In the genomic region with DNA sequence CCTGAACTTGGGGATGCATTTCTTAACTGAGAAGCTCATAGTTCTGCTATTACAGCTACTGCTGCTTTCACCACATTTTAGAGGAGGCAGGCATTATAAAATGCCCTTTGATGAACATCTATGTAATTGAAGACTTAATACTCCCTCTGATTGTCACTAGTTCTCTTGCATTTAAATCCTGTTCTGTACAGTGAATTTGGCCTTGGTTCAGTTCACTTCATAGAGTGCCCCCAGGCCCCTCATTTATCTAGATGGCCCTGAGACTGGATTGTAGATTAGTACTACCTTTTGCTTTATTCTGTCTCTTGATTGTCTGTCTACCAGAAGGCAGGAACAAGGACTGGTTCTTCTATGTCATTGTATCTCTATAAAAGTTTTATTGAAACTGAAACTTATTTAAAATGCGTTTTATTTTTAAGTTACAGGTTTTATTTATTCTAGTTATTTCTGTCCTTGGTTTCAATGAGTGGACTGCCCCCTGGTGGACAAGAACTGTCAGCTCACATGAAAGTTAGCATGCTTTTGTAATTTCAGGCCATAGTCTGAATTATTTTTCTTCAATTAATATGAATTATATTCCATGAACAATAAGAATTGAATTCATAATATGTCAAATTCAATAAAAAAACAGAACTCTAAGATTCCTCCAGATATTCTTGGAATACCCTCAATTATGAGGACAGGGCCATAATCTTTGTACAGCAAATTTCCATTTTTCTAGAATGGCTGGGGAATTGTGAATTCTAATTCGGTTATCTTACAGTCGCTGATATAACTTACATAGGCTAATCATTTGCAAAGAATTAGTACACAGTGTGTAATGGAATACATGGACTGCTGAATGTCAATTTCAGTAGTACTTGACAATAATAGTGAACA, we compare ENCODE assay signal across 9 cellular contexts. TPM values are rescaled to one million over a fixed set of nuclear protein-coding genes. Genes with fewer than 3 reads are reported as not detected.
DNase-seq lines count a peak whose midpoint lies in the region; ATAC-seq, FAIRE-seq and TF ChIP-seq lines count a peak whose summit lies in the region.
"Had no signal": no experiment of that assay in that cellular context is flagged by ENCODE, and none has a peak within 500 bp of the region (broad histone marks: within the 10 kb centered on the region; RNA-seq: fewer than 3 reads in every experiment).

No MANE protein-coding gene starts in this region.

- H3K36me3 ChIP-seq in Panc1 (ENCODE audit: control insufficient read depth, insufficient read depth, low read length): no peaks in the 10 kb centered on the region
- no peaks in the 10 kb centered on the region for H3K36me3 ChIP-seq in bronchial epithelial cell (ENCODE audit: control insufficient read depth, insufficient read depth, low read length)

- no peak overlapping the region for H3K27ac Mint-ChIP-seq in mesothelial cell of epicardium

- peaks cover 2% of the 10 kb centered on the region for H3K27me3 ChIP-seq in Panc1 (ENCODE audit: control insufficient read depth, insufficient read depth, low read length)
- H3K27me3 ChIP-seq in bronchial epithelial cell (ENCODE audit: control insufficient read depth, insufficient read depth, low read length): no peaks in the 10 kb centered on the region

- in situ Hi-C loops in Panc1 (cut with HindIII; ENCODE audit: low pct_unique_long_range_greater_than_20kb, low sequenced_read_pairs): no loop called here

- DNase-seq in CD1c-positive myeloid dendritic cell (ENCODE audit: extremely low spot score) (peak; percentile 58), Panc1 (ENCODE audit: low read depth, low spot score) (no peak), bronchial epithelial cell (ENCODE audit: low read depth) (peak; percentile 46), mesothelial cell of epicardium (ENCODE audit: low spot score in 2 of 2, unreplicated experiment in 2 of 2) (no peak)
- DNase-seq: naive B cell had no signal

- no peak overlapping the region for H3K4me3 Mint-ChIP-seq in mesothelial cell of epicardium
- H3K4me3 Mint-ChIP-seq: naive B cell had no signal

- H3K4me1 Mint-ChIP-seq in mesothelial cell of epicardium: peaks cover 6% of the 10 kb centered on the region

- TF ChIP-seq CTCF in Panc1 (IDR thresholded peaks at IDR 0.05) (peak; percentile 72; the same call in 1 of the 2 replicates), bronchial epithelial cell (IDR thresholded peaks at IDR 0.05; ENCODE audit: insufficient read depth, low read length, severe bottlenecking) (peak; percentile 49), mesothelial cell of epicardium (IDR thresholded peaks at IDR 0.05; ENCODE audit: unreplicated experiment) (peak; percentile 98)

- ATAC-seq in GM18867 (IDR thresholded peaks at IDR 0.05; ENCODE audit: unreplicated experiment): peak; percentile 46
- no peak for ATAC-seq in Panc1
- ATAC-seq in GM19455 (IDR thresholded peaks at IDR 0.05; ENCODE audit: unreplicated experiment): no peak
- no peak for ATAC-seq in GM19395 (IDR thresholded peaks at IDR 0.05; ENCODE audit: unreplicated experiment)
- ATAC-seq in HG02610 (IDR thresholded peaks at IDR 0.05; ENCODE audit: unreplicated experiment): no peak

- no peak overlapping the region for H3K4me3 ChIP-seq in Panc1 (ENCODE audit: low read depth in 2 of 2, low read length in 2 of 2)
- no peak overlapping the region for H3K4me3 ChIP-seq in bronchial epithelial cell (ENCODE audit: low read depth, low read length)

- no TSS peak for BruUV-seq in Panc1 (replicated peaks; lab: Mats Ljungman, UMichigan)

- H3K9me3 Mint-ChIP-seq in mesothelial cell of epicardium: no peaks in the 10 kb centered on the region
- H3K9me3 Mint-ChIP-seq: naive B cell had no signal

- CTCF ChIA-PET in Panc1 (lab: Charles Lee): no interaction called here

- intact Hi-C loops in Panc1 (cut with micrococcal nuclease; ENCODE audit: unreplicated experiment): loop anchor here (1.0 kb wide), 1 partner anchor 195 kb away; no protein-coding TSS in a partner anchor

- no peak overlapping the region for H3K27ac ChIP-seq in Panc1 (ENCODE audit: low read length)

- FAIRE-seq in bronchial epithelial cell (lab: Jason Lieb, UNC): no peak

- H3K4me1 ChIP-seq in Panc1 (ENCODE audit: control insufficient read depth, insufficient read depth, low read length): no peaks in the 10 kb centered on the region

- peaks cover 68% of the 10 kb centered on the region for H3K27me3 Mint-ChIP-seq in mesothelial cell of epicardium (ENCODE audit: low read depth)

- POLR2A ChIA-PET in Panc1 (lab: Charles Lee): no interaction called here

- H3K36me3 Mint-ChIP-seq in mesothelial cell of epicardium: no peaks in the 10 kb centered on the region
- H3K36me3 Mint-ChIP-seq: naive B cell had no signal

- no peaks in the 10 kb centered on the region for H3K9me3 ChIP-seq in Panc1 (ENCODE audit: control insufficient read depth, insufficient read depth, low read depth, low read length)

RNA-seq across cellular contexts. Expression of a gene that starts 47.2 kb away (rescaled TPM):
- 48.1 TPM for total RNA-seq in Panc1 (2021; ENCODE audit: unreplicated experiment)
- 17.9 TPM for polyA plus RNA-seq in Panc1 (2012; ENCODE audit: insufficient read length)
- 63.5 and 106 TPM in 2 replicates for total RNA-seq in bronchial epithelial cell
- 48.2 to 49.5 TPM (median 49.0 TPM) in 3 replicates for total RNA-seq in mesothelial cell of epicardium

Comparison
In these comparisons a context has a peak if more than half of its experiments do, and no peak if none do; other contexts are left out.
1. DNase-seq: peak in CD1c-positive myeloid dendritic cell (single experiment) and bronchial epithelial cell (single experiment); none in Panc1 (single experiment) and mesothelial cell of epicardium (0 of 2).
2. Peak in every context shown above with its lines, with median percentiles within 50 percentile points of each other: CTCF ChIP-seq.